Comparison of ENCODE assay signal across 13 cellular contexts in the genomic region with DNA sequence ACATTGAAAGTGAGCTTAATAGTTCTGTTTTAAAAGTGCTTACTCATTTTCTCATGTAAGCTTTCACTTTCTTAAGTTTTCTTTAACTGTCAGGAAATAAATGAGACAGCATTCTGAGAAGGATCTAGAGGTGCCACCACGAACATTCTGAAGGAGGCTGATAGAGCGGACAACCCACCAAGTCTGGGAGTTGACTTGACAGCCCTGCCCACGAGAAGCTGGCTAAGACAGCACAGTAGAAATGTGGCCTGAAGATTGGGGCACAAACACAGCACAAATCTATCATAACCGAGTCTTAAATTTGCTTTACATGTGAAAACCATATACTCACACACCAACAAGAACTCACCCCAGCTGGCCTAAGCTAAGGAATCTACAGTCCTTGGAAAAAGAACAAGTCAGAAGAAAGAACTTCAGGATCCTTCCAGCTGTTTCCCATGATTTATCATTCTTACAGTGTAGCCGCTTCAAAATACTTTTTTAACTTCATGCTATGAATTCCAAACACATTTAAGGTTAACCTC.
A peak's percentile ranks its signal among the peaks of the same experiment; 100 is the strongest.
DNase-seq lines count a peak whose midpoint lies in the region; ATAC-seq and TF ChIP-seq lines count a peak whose summit lies in the region.
"Had no signal": no experiment of that assay in that cellular context is flagged by ENCODE, and none has a peak within 500 bp of the region (broad histone marks: within the 10 kb centered on the region; RNA-seq: fewer than 3 reads in every experiment).

No MANE protein-coding gene starts in this region.

- no peak for DNase-seq in activated CD4-positive, alpha-beta T cell treated with anti-CD3 and anti-CD28 coated beads, Interleukin-2, amount 10 ng/mL, durations not matched to agents 7 days and 5 days
- DNase-seq in activated CD4-positive, alpha-beta T cell treated with anti-CD3 and anti-CD28 coated beads for 48 hours: no peak
- DNase-seq in KBM-7 (peak; percentile 27), spleen (no peak), GM23338 (ENCODE audit: low spot score) (no peak), NAMALWA (ENCODE audit: low spot score) (no peak), NCI-H748 treated with DMSO at 0.1 percent for 48 hours (lab: John Stamatoyannopoulos, UW) (no peak)
- DNase-seq in central memory CD8-positive, alpha-beta T cell (ENCODE audit: low spot score in 2 of 2): no peak
- DNase-seq: esophagus squamous epithelium, NCI-H524, tibial artery had no signal

- H3K4me3 ChIP-seq in spleen (no peak overlapping the region), GM23338 (no peak overlapping the region)
- H3K4me3 ChIP-seq: ascending aorta, esophagus squamous epithelium, lung, tibial artery had no signal

- peaks cover 24% of the 10 kb centered on the region for H3K4me1 Mint-ChIP-seq in activated CD4-positive, alpha-beta T cell treated with anti-CD3 and anti-CD28 coated beads, Interleukin-2, amount 10 ng/mL, durations not matched to agents 7 days and 5 days
- H3K4me1 Mint-ChIP-seq in central memory CD8-positive, alpha-beta T cell: peaks cover 14% of the 10 kb centered on the region
- H3K4me1 Mint-ChIP-seq in GM23338: no peaks in the 10 kb centered on the region

- H3K36me3 ChIP-seq in spleen (no peaks in the 10 kb centered on the region), GM23338 (ENCODE audit: insufficient read depth) (no peaks in the 10 kb centered on the region)
- H3K36me3 ChIP-seq: ascending aorta, esophagus squamous epithelium, tibial artery had no signal

- POLR2A ChIA-PET in activated CD4-positive, alpha-beta T cell treated with anti-CD3 and anti-CD28 coated beads, Interleukin-2, amount 10 ng/mL, durations not matched to agents 7 days and 5 days (lab: Charles Lee): interaction anchor here (1.1 kb wide), 1 partner anchor 130 kb away, joined by 3 read pairs; no protein-coding TSS in a partner anchor

- no peaks in the 10 kb centered on the region for H3K79me2 ChIP-seq in GM23338 (replicated peaks; ENCODE audit: insufficient read depth)

- no peak for TF ChIP-seq POLR2A in spleen (IDR thresholded peaks at IDR 0.05)

- no peaks in the 10 kb centered on the region for H3F3A ChIP-seq in GM23338 (replicated peaks; ENCODE audit: low read depth)

- no peak overlapping the region for H3K4me2 ChIP-seq in GM23338

- H3K9me2 ChIP-seq in GM23338 (ENCODE audit: insufficient read depth): no peaks in the 10 kb centered on the region; the same call in 1 of the 2 replicates

- TF ChIP-seq CTCF in spleen (IDR thresholded peaks at IDR 0.05 in 8 of 11, conservative IDR thresholded peaks at IDR 0.05 in 3 of 11) (no peak), GM23338 (conservative IDR thresholded peaks at IDR 0.05; ENCODE audit: low read depth in 2 of 2) (no peak)

- peaks cover 3% of the 10 kb centered on the region for H3K36me3 Mint-ChIP-seq in activated CD4-positive, alpha-beta T cell treated with anti-CD3 and anti-CD28 coated beads, Interleukin-2, amount 10 ng/mL, durations not matched to agents 7 days and 5 days (ENCODE audit: low read depth)
- peaks cover 2% of the 10 kb centered on the region for H3K36me3 Mint-ChIP-seq in central memory CD8-positive, alpha-beta T cell (ENCODE audit: insufficient read depth)
- no peaks in the 10 kb centered on the region for H3K36me3 Mint-ChIP-seq in GM23338 (ENCODE audit: low read depth)

- H3K27me3 Mint-ChIP-seq in activated CD4-positive, alpha-beta T cell treated with anti-CD3 and anti-CD28 coated beads, Interleukin-2, amount 10 ng/mL, durations not matched to agents 7 days and 5 days: peaks cover 5% of the 10 kb centered on the region
- H3K27me3 Mint-ChIP-seq in central memory CD8-positive, alpha-beta T cell: peaks cover 11% of the 10 kb centered on the region
- no peaks in the 10 kb centered on the region for H3K27me3 Mint-ChIP-seq in GM23338 (ENCODE audit: insufficient read depth, low read depth, poor library complexity)

- ATAC-seq in central memory CD8-positive, alpha-beta T cell (replicated peaks; ENCODE audit: extremely low read depth, poor library complexity, severe bottlenecking): peak; percentile 90
- ATAC-seq in GM23338: no peak

- CTCF ChIA-PET in activated CD4-positive, alpha-beta T cell treated with anti-CD3 and anti-CD28 coated beads, Interleukin-2, amount 10 ng/mL, durations not matched to agents 7 days and 5 days (lab: Charles Lee): interaction anchor here (1.0 to 1.6 kb wide), 6 partner anchors 9 to 145 kb away, joined by 3 to 8 read pairs (median 6); partner anchors contain the start of gene TNFAIP3

- 32 to 50% (median 47%) methylated on average over 5 of the region's 5 CpGs for WGBS in spleen, 5 donors

- intact Hi-C loops in spleen (cut with DNase I; ENCODE audit: low total_unique reads): no loop called here

- H3K27ac Mint-ChIP-seq in activated CD4-positive, alpha-beta T cell treated with anti-CD3 and anti-CD28 coated beads, Interleukin-2, amount 10 ng/mL, durations not matched to agents 7 days and 5 days: peak overlapping the region; percentile 46
- peak overlapping the region; percentile 76 for H3K27ac Mint-ChIP-seq in central memory CD8-positive, alpha-beta T cell (ENCODE audit: low read depth)
- no peak overlapping the region for H3K27ac Mint-ChIP-seq in GM23338

- H2AFZ ChIP-seq in GM23338: no peak overlapping the region; the same call in 1 of the 2 replicates

- no peak overlapping the region for H3K4me3 Mint-ChIP-seq in activated CD4-positive, alpha-beta T cell treated with anti-CD3 and anti-CD28 coated beads, Interleukin-2, amount 10 ng/mL, durations not matched to agents 7 days and 5 days
- H3K4me3 Mint-ChIP-seq in central memory CD8-positive, alpha-beta T cell: no peak overlapping the region
- no peak overlapping the region for H3K4me3 Mint-ChIP-seq in GM23338

- H3K27ac ChIP-seq in spleen (peak overlapping the region in 6 of 8 donors; percentile 14 to 82 (median 76)), GM23338 (ENCODE audit: low read depth) (no peak overlapping the region)
- H3K27ac ChIP-seq: ascending aorta, tibial artery had no signal

- H3K27me3 ChIP-seq in spleen (replicated peaks in 1 of 7) (no peaks in the 10 kb centered on the region), GM23338 (ENCODE audit: insufficient read depth) (no peaks in the 10 kb centered on the region)
- H3K27me3 ChIP-seq: ascending aorta, esophagus squamous epithelium, tibial artery had no signal

- peaks cover 0 to 21% (median 0%) of the 10 kb centered on the region in 6 donors for H3K4me1 ChIP-seq in spleen
- H3K4me1 ChIP-seq in GM23338 (ENCODE audit: insufficient read depth): no peaks in the 10 kb centered on the region
- H3K4me1 ChIP-seq: ascending aorta, tibial artery had no signal

- no peaks in the 10 kb centered on the region for H4K20me1 ChIP-seq in GM23338 (replicated peaks; ENCODE audit: insufficient read depth)

- H3K9me3 ChIP-seq in spleen: no peaks in the 10 kb centered on the region
- H3K9me3 ChIP-seq: ascending aorta, esophagus squamous epithelium, tibial artery had no signal

- H3K9me3 Mint-ChIP-seq in activated CD4-positive, alpha-beta T cell treated with anti-CD3 and anti-CD28 coated beads, Interleukin-2, amount 10 ng/mL, durations not matched to agents 7 days and 5 days: peaks cover 10% of the 10 kb centered on the region
- H3K9me3 Mint-ChIP-seq in central memory CD8-positive, alpha-beta T cell: no peaks in the 10 kb centered on the region
- no peaks in the 10 kb centered on the region; the same call in 2 of the 3 replicates for H3K9me3 Mint-ChIP-seq in GM23338

- in situ Hi-C loops in KBM-7 (cut with MboI; ENCODE audit: low pct_unique_long_range_greater_than_20kb, low sequenced_read_pairs): no loop called here

TF ChIP-seq in GM23338, 12 proteins besides CTCF, POLR2A, EP300 and RAD21 (continues in another document):
- TF ChIP-seq CREB1 (CRISPR knock-in tag; IDR thresholded peaks at IDR 0.05; ENCODE audit: low read depth) (no peak), POLR2AphosphoS5 (IDR thresholded peaks at IDR 0.05; ENCODE audit: low read depth) (no peak), STAT1 (IDR thresholded peaks at IDR 0.05; ENCODE audit: unreplicated experiment) (no peak), ZNF114 (CRISPR knock-in tag; IDR thresholded peaks at IDR 0.05) (no peak), ZNF331 (CRISPR knock-in tag; IDR thresholded peaks at IDR 0.05; ENCODE audit: low read depth) (no peak), REST (IDR thresholded peaks at IDR 0.05; ENCODE audit: unreplicated experiment) (no peak)
